ENCODE assay signal across 8 cellular contexts in the genomic region with DNA sequence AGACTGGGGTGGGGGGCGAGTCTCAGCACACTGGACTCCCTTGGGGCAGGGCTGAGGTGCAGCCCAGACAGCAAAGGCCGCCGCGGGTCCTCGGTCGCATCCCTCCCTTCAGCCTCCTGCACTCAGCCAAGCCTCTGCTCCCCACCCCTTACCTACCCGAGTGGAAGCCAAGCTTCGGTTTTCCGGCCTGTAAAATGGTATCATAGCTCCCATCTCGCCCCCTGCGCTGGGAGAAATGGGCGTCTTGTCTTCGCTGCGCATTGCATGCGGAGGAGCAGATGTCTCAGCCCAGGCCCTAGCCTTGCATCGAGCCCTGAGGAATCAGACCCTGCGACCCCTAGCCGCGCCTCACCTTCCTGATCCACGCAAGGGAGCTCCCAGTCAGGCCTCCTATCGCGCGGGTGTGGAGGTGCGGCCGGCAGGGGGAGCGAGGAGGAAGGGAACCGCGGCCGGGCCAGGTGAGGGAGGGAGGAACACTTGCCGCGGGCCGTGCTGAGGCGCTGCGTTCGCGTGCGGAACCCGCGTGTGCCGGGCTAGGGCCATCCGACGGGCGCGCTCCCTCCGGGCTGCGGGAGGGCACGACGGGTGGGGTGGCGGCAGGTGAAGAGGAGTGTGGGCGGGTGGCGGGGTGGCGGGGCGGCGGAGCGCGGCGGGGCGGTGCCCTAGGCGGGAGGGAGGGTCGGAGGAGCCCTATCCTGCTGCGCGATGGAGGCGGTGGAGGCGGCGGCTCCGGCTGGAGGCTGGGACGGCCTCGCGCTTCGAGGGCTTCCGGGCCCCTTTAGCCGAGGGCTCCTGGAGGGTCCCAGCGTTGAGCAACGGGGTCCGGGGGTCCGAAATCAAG. TPM values are rescaled to one million over a fixed set of nuclear protein-coding genes. Genes with fewer than 3 reads are reported as not detected.
DNase-seq lines count a peak whose midpoint lies in the region; ATAC-seq and TF ChIP-seq lines count a peak whose summit lies in the region.

No MANE protein-coding gene starts in this region.

- H3K27me3 ChIP-seq in CD4-positive, alpha-beta memory T cell (ENCODE audit: insufficient read depth, low read length), result peaks cover 22% of the 10 kb centered on the region
- peaks cover 41 to 77% (median 63%) of the 10 kb centered on the region in 5 donors for H3K27me3 ChIP-seq in subcutaneous abdominal adipose tissue (ENCODE audit: control insufficient read depth in 5 of 5, insufficient read depth in 4 of 5, low read length in 5 of 5)

- H3K36me3 ChIP-seq in CD4-positive, alpha-beta memory T cell (ENCODE audit: insufficient read depth, low read length), result no peaks in the 10 kb centered on the region
- H3K36me3 ChIP-seq in subcutaneous abdominal adipose tissue (ENCODE audit: control insufficient read depth in 5 of 5, insufficient read depth in 5 of 5, low read length in 5 of 5), result no peaks in the 10 kb centered on the region

- H3K27ac Mint-ChIP-seq in CD4-positive, alpha-beta memory T cell, result no peak overlapping the region
- no peak overlapping the region for H3K27ac Mint-ChIP-seq in central memory CD8-positive, alpha-beta T cell (ENCODE audit: low read depth)
- H3K27ac Mint-ChIP-seq in mesothelial cell of epicardium, result no peak overlapping the region

- peaks cover 33% of the 10 kb centered on the region for H3K4me1 ChIP-seq in CD4-positive, alpha-beta memory T cell (ENCODE audit: insufficient read depth, low read length)
- H3K4me1 ChIP-seq in subcutaneous abdominal adipose tissue (ENCODE audit: control insufficient read depth in 5 of 5, insufficient read depth in 5 of 5, low read length in 5 of 5), result peaks cover 0 to 35% (median 22%) of the 10 kb centered on the region in 5 donors

- intact Hi-C loops in CD4-positive, alpha-beta memory T cell (cut with micrococcal nuclease), result loop anchor here (1.0 to 5.0 kb wide), 4 partner anchors 26 to 191 kb away; no protein-coding TSS in a partner anchor

- peaks cover 37 to 38% of the 10 kb centered on the region in 2 donors for H3K27me3 Mint-ChIP-seq in CD4-positive, alpha-beta memory T cell
- H3K27me3 Mint-ChIP-seq in central memory CD8-positive, alpha-beta T cell, result peaks cover 80% of the 10 kb centered on the region
- H3K27me3 Mint-ChIP-seq in mesothelial cell of epicardium (ENCODE audit: low read depth), result peaks cover 81% of the 10 kb centered on the region

- H3K9ac ChIP-seq in subcutaneous abdominal adipose tissue (ENCODE audit: low read length in 5 of 5), result no peak overlapping the region

- peak overlapping the region in 1 of 2 donors; percentile 47 for H3K4me3 ChIP-seq in CD4-positive, alpha-beta memory T cell (ENCODE audit: low read length in 2 of 2)
- peak overlapping the region in 4 of 5 donors; percentile 38 to 54 (median 48) for H3K4me3 ChIP-seq in subcutaneous abdominal adipose tissue (ENCODE audit: low read depth in 1 of 5, low read length in 5 of 5)

- POLR2A ChIA-PET in CD4-positive, alpha-beta memory T cell (lab: Charles Lee; ENCODE audit: partially characterized antibody), result interaction anchor here (0.9 to 1.0 kb wide), 2 partner anchors 135 to 154 kb away, joined by 6 to 8 read pairs; no protein-coding TSS in a partner anchor

- peaks cover 0 to 5% (median 0%) of the 10 kb centered on the region in 8 donors for H3K9me3 Mint-ChIP-seq in CD4-positive, alpha-beta memory T cell
- H3K9me3 Mint-ChIP-seq in central memory CD8-positive, alpha-beta T cell, result no peaks in the 10 kb centered on the region
- H3K9me3 Mint-ChIP-seq in mesothelial cell of epicardium, result no peaks in the 10 kb centered on the region

- no peak overlapping the region for H3K27ac ChIP-seq in CD4-positive, alpha-beta memory T cell (ENCODE audit: low read depth, low read length)
- H3K27ac ChIP-seq in subcutaneous abdominal adipose tissue (ENCODE audit: low read depth, low read length), result no peak overlapping the region

- DNase-seq in CD4-positive, alpha-beta memory T cell, result peak; percentile 61 to 70 (median 66)
- DNase-seq in HuH-7.5 (ENCODE audit: low spot score) (peak; percentile 97), mesothelial cell of epicardium (ENCODE audit: low spot score in 2 of 2, unreplicated experiment in 2 of 2) (peak; percentile 61 to 70), GOT3 (lab: John Stamatoyannopoulos, UW) (no peak)
- peak; percentile 29 to 35 for DNase-seq in central memory CD8-positive, alpha-beta T cell (ENCODE audit: low spot score in 2 of 2)

- peak; percentile 48 for TF ChIP-seq CTCF in mesothelial cell of epicardium (IDR thresholded peaks at IDR 0.05; ENCODE audit: unreplicated experiment)

- peak; percentile 68 to 78 for ATAC-seq in activated CD4-positive, CD25-positive, alpha-beta regulatory T cell treated with anti-CD3 and anti-CD28 coated beads, Interleukin-2, amount 50 U/mL, for 24 hours
- no peak for ATAC-seq in central memory CD8-positive, alpha-beta T cell (replicated peaks; ENCODE audit: extremely low read depth, poor library complexity, severe bottlenecking)
- no peak for ATAC-seq in HG03469 (IDR thresholded peaks at IDR 0.05; ENCODE audit: unreplicated experiment)

- no peaks in the 10 kb centered on the region for H3K36me3 Mint-ChIP-seq in CD4-positive, alpha-beta memory T cell
- H3K36me3 Mint-ChIP-seq in central memory CD8-positive, alpha-beta T cell (ENCODE audit: insufficient read depth), result peaks cover 6% of the 10 kb centered on the region
- H3K36me3 Mint-ChIP-seq in mesothelial cell of epicardium, result no peaks in the 10 kb centered on the region

- no peaks in the 10 kb centered on the region for H3K9me3 ChIP-seq in CD4-positive, alpha-beta memory T cell (ENCODE audit: control insufficient read depth in 1 of 2, low read length in 2 of 2)
- peaks cover 0 to 3% (median 0%) of the 10 kb centered on the region in 5 donors for H3K9me3 ChIP-seq in subcutaneous abdominal adipose tissue (ENCODE audit: control insufficient read depth in 5 of 5, low read length in 5 of 5)

- CTCF ChIA-PET in CD4-positive, alpha-beta memory T cell (lab: Charles Lee; ENCODE audit: partially characterized antibody), result interaction anchor here (0.6 to 5.8 kb wide), 16 partner anchors 9 to 159 kb away, joined by 3 to 61 read pairs (median 3); partner anchors contain the start of genes GNB1L and RTL10

- peaks cover 19 to 39% (median 27%) of the 10 kb centered on the region in 4 donors for H3K4me1 Mint-ChIP-seq in CD4-positive, alpha-beta memory T cell
- peaks cover 30% of the 10 kb centered on the region for H3K4me1 Mint-ChIP-seq in central memory CD8-positive, alpha-beta T cell
- H3K4me1 Mint-ChIP-seq in mesothelial cell of epicardium, result peaks cover 17% of the 10 kb centered on the region

- peak overlapping the region; percentile 55 to 83 (median 70) for H3K4me3 Mint-ChIP-seq in CD4-positive, alpha-beta memory T cell
- peak overlapping the region; percentile 53 for H3K4me3 Mint-ChIP-seq in central memory CD8-positive, alpha-beta T cell
- H3K4me3 Mint-ChIP-seq in mesothelial cell of epicardium, result peak overlapping the region; percentile 28

RNA-seq across cellular contexts. Expression of gene TBX1, which starts 4.1 kb away (rescaled TPM):
- not detected for total RNA-seq in CD4-positive, alpha-beta memory T cell
- not detected for polyA plus RNA-seq in CD4-positive, alpha-beta memory T cell
- 0.34 to 0.45 TPM in 2 of 3 replicates, not detected in the other for total RNA-seq in mesothelial cell of epicardium

RNA-seq across cellular contexts. Expression of gene GP1BB, which starts 33.2 kb away (rescaled TPM):
- total RNA-seq in CD4-positive, alpha-beta memory T cell, result not detected
- not detected for polyA plus RNA-seq in CD4-positive, alpha-beta memory T cell
- total RNA-seq in mesothelial cell of epicardium, result 1.4 to 5.7 TPM (median 4.4 TPM) in 3 replicates

RNA-seq across cellular contexts. Expression of gene SEPTIN5, which starts 42.2 kb away (rescaled TPM):
- total RNA-seq in CD4-positive, alpha-beta memory T cell, result not detected
- polyA plus RNA-seq in CD4-positive, alpha-beta memory T cell, result not detected
- total RNA-seq in mesothelial cell of epicardium, result 32.2 to 42.1 TPM (median 36.2 TPM) in 3 replicates

Comparison
In these comparisons a context has a peak if more than half of its experiments do, and no peak if none do; other contexts are left out.
1. ATAC-seq: peak in activated CD4-positive, CD25-positive, alpha-beta regulatory T cell treated with anti-CD3 and anti-CD28 coated beads, Interleukin-2, amount 50 U/mL, for 24 hours (2 of 2); none in central memory CD8-positive, alpha-beta T cell (single experiment) and HG03469 (single experiment).
2. RNA of gene SEPTIN5, which starts 42.2 kb away (total RNA-seq): 32.2 to 42.1 TPM in mesothelial cell of epicardium; not detected in CD4-positive, alpha-beta memory T cell; every median in the first group is over 10 times any median in the second.
3. Peak in every context shown above with its lines, with median percentiles within 50 percentile points of each other: H3K4me3 Mint-ChIP-seq.